In the genomic region with DNA sequence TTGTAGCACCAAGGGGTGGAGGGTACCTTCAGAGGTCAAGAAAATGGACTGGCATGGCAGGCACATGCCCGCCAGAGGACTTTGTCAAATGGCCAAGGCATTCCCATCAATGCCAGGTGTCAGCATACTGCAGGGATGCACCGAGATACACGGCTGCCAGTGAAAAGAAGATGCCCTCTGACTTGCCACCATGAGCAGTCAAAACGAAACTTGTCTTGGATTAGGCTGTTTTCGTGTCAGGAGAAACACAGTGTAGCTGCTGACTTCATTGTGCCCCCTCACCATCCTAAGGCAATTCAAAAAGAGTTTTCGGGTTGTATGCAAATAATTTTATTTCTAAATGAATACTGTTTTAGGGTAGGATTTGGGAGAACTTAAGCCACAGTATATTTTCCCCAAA, we compare ENCODE assay signal across 7 cellular contexts.
"Had no signal": no experiment of that assay in that cellular context is flagged by ENCODE, and none has a peak within 500 bp of the region (broad histone marks: within the 10 kb centered on the region; RNA-seq: fewer than 3 reads in every experiment).

No MANE protein-coding gene starts in this region.

- DNase-seq: IMR-90, KBM-7, KG1 had no signal

- H3K9ac ChIP-seq: KMS-11 had no signal

- H3K4me3 ChIP-seq: K562 had no signal

- FAIRE-seq: HepG2, K562 had no signal

- H3K27ac ChIP-seq: HL-60, KMS-11 had no signal

- H3K4me2 ChIP-seq: KMS-11 had no signal

- ATAC-seq: HepG2, K562 had no signal
